ENCODE assay signal across 22 cellular contexts in the genomic region with DNA sequence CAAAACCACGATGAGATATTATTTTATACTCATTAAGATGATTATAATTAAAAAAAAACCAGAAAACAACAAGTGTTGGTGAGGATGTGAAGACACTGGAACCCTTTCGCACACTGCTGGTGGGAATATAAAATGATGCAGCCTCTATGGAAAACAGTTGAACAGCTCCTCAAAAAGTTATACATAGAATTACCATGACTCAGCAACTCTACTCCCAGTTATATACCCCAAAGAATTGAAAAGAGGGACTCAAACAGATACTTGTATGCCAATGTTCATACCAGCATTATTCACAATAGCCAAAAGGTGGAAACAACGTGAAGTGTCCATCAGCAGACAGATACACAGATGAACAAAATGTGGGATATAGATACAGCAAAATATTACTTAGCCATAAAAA.
"Had no signal": no experiment of that assay in that cellular context is flagged by ENCODE, and none has a peak within 500 bp of the region (broad histone marks: within the 10 kb centered on the region; RNA-seq: fewer than 3 reads in every experiment).

No MANE protein-coding gene starts in this region.

- FAIRE-seq: endothelial cell of umbilical vein had no signal

- H3K27ac ChIP-seq: neutrophil, psoas muscle, testis, tibial nerve, upper lobe of right lung, vagina had no signal

- H3K9me3 ChIP-seq: neutrophil, psoas muscle, testis, tibial nerve, upper lobe of right lung, vagina had no signal

- DNase-seq: effector CD4-positive, alpha-beta T cell; endodermal cell; foreskin melanocyte; head of caudate nucleus; hippocampal formation; mammary epithelial cell; naive thymus-derived CD4-positive, alpha-beta T cell; nephron progenitor cell; psoas muscle; retina; stimulated activated CD4-positive, alpha-beta T cell treated with anti-CD3 and anti-CD28 coated beads, Interleukin-2, amount 100 ng/mL, for 24 hours; stimulated activated CD4-positive, alpha-beta T cell treated with anti-CD3 and anti-CD28 coated beads, Interleukin-4, amount 100 ng/mL, for 4 hours; stimulated activated naive B cell treated with anti-CD40 and anti-IgM and Interleukin-4, amounts not matched to agents 10 μg/mL and 1 μg/mL and 100 μg/mL, for 72 hours; stimulated activated naive CD8-positive, alpha-beta T cell treated with anti-CD3 and anti-CD28 coated beads, Interleukin-15, amount 100 ng/mL, for 72 hours; testis; upper lobe of right lung had no signal

- H3K36me3 ChIP-seq: neutrophil, tibial nerve, upper lobe of right lung, vagina had no signal

- H3K4me3 ChIP-seq: psoas muscle, testis, tibial nerve, upper lobe of right lung, vagina had no signal

- H3K4me1 ChIP-seq: testis, tibial nerve, upper lobe of right lung, vagina had no signal

- ATAC-seq: left lobe of liver; naive thymus-derived CD4-positive, alpha-beta T cell; psoas muscle; sciatic nerve; stimulated activated naive B cell treated with anti-CD40 and anti-IgM and Interleukin-4, amounts not matched to agents 10 μg/mL and 1 μg/mL and 100 μg/mL, for 72 hours; stimulated activated naive CD8-positive, alpha-beta T cell treated with anti-CD3 and anti-CD28 coated beads, Interleukin-15, amount 100 ng/mL, for 72 hours; upper lobe of right lung had no signal

- H3K27me3 ChIP-seq: neutrophil, testis, tibial nerve, upper lobe of right lung, vagina had no signal
